In the genomic region with DNA sequence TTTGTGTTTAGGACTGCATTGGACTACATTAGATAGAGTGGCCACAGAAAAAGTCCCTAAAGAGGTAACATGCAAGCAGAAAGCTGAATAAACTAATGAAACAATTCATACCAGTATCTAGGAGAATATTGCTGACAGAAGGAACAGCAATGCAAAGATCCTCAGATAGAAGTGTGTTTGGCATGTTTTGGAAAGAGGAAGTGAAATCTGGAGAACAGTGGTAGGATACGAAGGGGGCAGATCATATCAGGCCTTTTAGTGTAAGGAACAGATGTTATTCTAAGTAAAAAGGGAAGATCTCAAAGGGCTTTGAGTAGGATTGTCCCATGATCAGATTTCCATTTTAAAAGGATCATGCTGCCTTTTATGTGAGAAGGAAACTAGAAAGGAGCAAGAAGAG, we compare ENCODE assay signal across 25 cellular contexts.
DNase-seq lines count a peak whose midpoint lies in the region; ATAC-seq, FAIRE-seq and TF ChIP-seq lines count a peak whose summit lies in the region.
"Had no signal": no experiment of that assay in that cellular context is flagged by ENCODE, and none has a peak within 500 bp of the region (broad histone marks: within the 10 kb centered on the region; RNA-seq: fewer than 3 reads in every experiment).

No MANE protein-coding gene starts in this region.

- no TSS peak for BruUV-seq in K562 (replicated peaks; lab: Mats Ljungman, UMichigan)

- no peaks in the 10 kb centered on the region for H3K36me3 Mint-ChIP-seq in mesothelial cell of epicardium
- H3K36me3 Mint-ChIP-seq: activated naive CD4-positive, alpha-beta T cell treated with anti-CD3 and anti-CD28 coated beads, Interleukin-2, amount 10 ng/mL, durations not matched to agents 7 days and 5 days; IgD-negative memory B cell; naive thymus-derived CD8-positive, alpha-beta T cell; WTC11 had no signal

- no peak for TF ChIP-seq POLR2A in NB4 (IDR thresholded peaks at IDR 0.05; ENCODE audit: extremely low read depth, insufficient read length)
- no peak for TF ChIP-seq POLR2A in K562 (conservative IDR thresholded peaks at IDR 0.05)

- no peaks in the 10 kb centered on the region for H3K79me2 ChIP-seq in K562 (ENCODE audit: control insufficient read depth, insufficient read depth, low read length)

- 8% methylated on average over 1 of the region's 1 CpG for WGBS in K562 (ENCODE audit: insufficient coverage, low coverage, missing lambda C conversion rate)

- in situ Hi-C loops in K562 (cut with MboI): no loop called here

- H3K9me3 Mint-ChIP-seq in mesothelial cell of epicardium: peaks cover 3% of the 10 kb centered on the region
- H3K9me3 Mint-ChIP-seq: activated naive CD4-positive, alpha-beta T cell treated with anti-CD3 and anti-CD28 coated beads, Interleukin-2, amount 10 ng/mL, durations not matched to agents 7 days and 5 days; IgD-negative memory B cell; T-helper 2 cell treated with Interferon-gamma antibody and Interleukin-4, amounts not matched to agents 5 μg/mL and 100 μg/mL, for 36 hours; WTC11 had no signal

- H3K4me1 ChIP-seq in K562 (replicated peaks in 1 of 2; ENCODE audit: control insufficient read depth in 2 of 2, insufficient read depth in 2 of 2, low read length in 2 of 2): no peaks in the 10 kb centered on the region
- H3K4me1 ChIP-seq: suprapubic skin had no signal

- H3K36me3 ChIP-seq in K562 (ENCODE audit: control insufficient read depth, insufficient read depth, low read length): no peaks in the 10 kb centered on the region
- H3K36me3 ChIP-seq: suprapubic skin had no signal

- no peak for TF ChIP-seq CTCF in NB4 (IDR thresholded peaks at IDR 0.05; ENCODE audit: low read depth, low read length)
- TF ChIP-seq CTCF in K562 (IDR thresholded peaks at IDR 0.05 in 2 of 3, conservative IDR thresholded peaks at IDR 0.05 in 1 of 3; ENCODE audit: insufficient read depth in 2 of 3, low read depth in 1 of 3, low read length in 3 of 3): no peak
- no peak for TF ChIP-seq CTCF in mesothelial cell of epicardium (IDR thresholded peaks at IDR 0.05; ENCODE audit: unreplicated experiment)

- no peak for DNase-seq in GM18507 (ENCODE audit: extremely low spot score, insufficient read length, low read depth)
- DNase-seq in NB4 (ENCODE audit: low read depth): peak; percentile 29
- DNase-seq in K562 (ENCODE audit: extremely low read depth in 1 of 4, low spot score in 3 of 4): no peak
- no peak for DNase-seq in activated CD4-positive, CD25-positive, alpha-beta regulatory T cell treated with anti-CD3 and anti-CD28 coated beads, Interleukin-2, amount 50 U/mL, for 72 hours
- no peak for DNase-seq in mesothelial cell of epicardium (ENCODE audit: low spot score in 2 of 2, unreplicated experiment in 2 of 2)
- no peak for DNase-seq in AG20443 (ENCODE audit: low spot score)
- DNase-seq: activated CD4-positive, alpha-beta T cell treated with anti-CD3 and anti-CD28 coated beads, Interleukin-2, amount 50 U/mL, for 4 hours; activated naive CD4-positive, alpha-beta T cell treated with anti-CD3 and anti-CD28 coated beads, Interleukin-2, amount 10 ng/mL, durations not matched to agents 7 days and 5 days; amygdala; effector CD4-positive, alpha-beta T cell; erythroblast; islet precursor cell; naive thymus-derived CD8-positive, alpha-beta T cell; NCI-H146; nucleus accumbens; stimulated activated CD4-positive, alpha-beta T cell treated with anti-CD3 and anti-CD28 coated beads, Interleukin-15, amount 100 ng/mL, for 24 hours; stimulated activated naive CD4-positive, alpha-beta T cell had no signal

- H3K27me3 Mint-ChIP-seq in mesothelial cell of epicardium (ENCODE audit: low read depth): no peaks in the 10 kb centered on the region
- H3K27me3 Mint-ChIP-seq: activated naive CD4-positive, alpha-beta T cell treated with anti-CD3 and anti-CD28 coated beads, Interleukin-2, amount 10 ng/mL, durations not matched to agents 7 days and 5 days; IgD-negative memory B cell had no signal

- no peaks in the 10 kb centered on the region for H3K27me3 ChIP-seq in K562 (ENCODE audit: control insufficient read depth in 2 of 2, insufficient read depth in 2 of 2, low read length in 2 of 2)
- H3K27me3 ChIP-seq: suprapubic skin had no signal

- H3K9me1 ChIP-seq in K562 (ENCODE audit: control insufficient read depth, insufficient read depth, low read length): no peaks in the 10 kb centered on the region

- FAIRE-seq in GM18507 (lab: Jason Lieb, UNC): peak; percentile 24
- no peak for FAIRE-seq in K562 (lab: Jason Lieb, UNC)

- no peaks in the 10 kb centered on the region for H4K20me1 ChIP-seq in K562 (replicated peaks; ENCODE audit: control insufficient read depth, insufficient read depth, low read length)

- no peak overlapping the region for H3K4me2 ChIP-seq in K562 (ENCODE audit: insufficient read depth, low read length)

- no peak overlapping the region for H3K9ac ChIP-seq in K562 (ENCODE audit: insufficient read depth in 1 of 2, low read depth in 2 of 2, low read length in 2 of 2)

- H3K27ac Mint-ChIP-seq in mesothelial cell of epicardium: no peak overlapping the region
- H3K27ac Mint-ChIP-seq: activated naive CD4-positive, alpha-beta T cell treated with anti-CD3 and anti-CD28 coated beads, Interleukin-2, amount 10 ng/mL, durations not matched to agents 7 days and 5 days; naive thymus-derived CD8-positive, alpha-beta T cell; T-helper 2 cell treated with Interferon-gamma antibody and Interleukin-4, amounts not matched to agents 5 μg/mL and 100 μg/mL, for 36 hours; WTC11 had no signal

- no peak overlapping the region for H3K27ac ChIP-seq in K562 (ENCODE audit: extremely low read depth, low read depth, low read length)
- H3K27ac ChIP-seq: C4-2B, RWPE1, suprapubic skin had no signal

- ATAC-seq in HG02885 (IDR thresholded peaks at IDR 0.05; ENCODE audit: poor library complexity, unreplicated experiment) (peak; percentile 50), K562 (no peak)
- ATAC-seq: naive thymus-derived CD8-positive, alpha-beta T cell; SK-N-SH treated with all-trans-retinoic acid at 6 μM for 48 hours; WTC11 had no signal

- H3K4me3 Mint-ChIP-seq in mesothelial cell of epicardium: no peak overlapping the region
- H3K4me3 Mint-ChIP-seq: activated naive CD4-positive, alpha-beta T cell treated with anti-CD3 and anti-CD28 coated beads, Interleukin-2, amount 10 ng/mL, durations not matched to agents 7 days and 5 days; naive thymus-derived CD8-positive, alpha-beta T cell; T-helper 2 cell treated with Interferon-gamma antibody and Interleukin-4, amounts not matched to agents 5 μg/mL and 100 μg/mL, for 36 hours; WTC11 had no signal

- no peak for TF ChIP-seq RAD21 in K562 (CRISPR knock-in tag; conservative IDR thresholded peaks at IDR 0.05 in 1 of 2, IDR thresholded peaks at IDR 0.05 in 1 of 2)

- TF ChIP-seq EP300 in K562 (IDR thresholded peaks at IDR 0.05; ENCODE audit: low read length): no peak

- no peak overlapping the region for H3K4me3 ChIP-seq in NB4 (ENCODE audit: low read depth, low read length)
- no peak overlapping the region for H3K4me3 ChIP-seq in K562
- H3K4me3 ChIP-seq: suprapubic skin had no signal

- POLR2A ChIA-PET in K562 (lab: Yijun Ruan, JAX): no interaction called here

- H2AFZ ChIP-seq in K562 (ENCODE audit: low read depth, low read length): no peak overlapping the region

- intact Hi-C loops in K562 (cut with micrococcal nuclease): no loop called here

- CTCF ChIA-PET in K562 (lab: Yijun Ruan, JAX; ENCODE audit: low intra/inter-chr PET ratio): no interaction called here

- H3K4me1 Mint-ChIP-seq in mesothelial cell of epicardium: no peaks in the 10 kb centered on the region
- H3K4me1 Mint-ChIP-seq: activated naive CD4-positive, alpha-beta T cell treated with anti-CD3 and anti-CD28 coated beads, Interleukin-2, amount 10 ng/mL, durations not matched to agents 7 days and 5 days; IgD-negative memory B cell; naive thymus-derived CD8-positive, alpha-beta T cell had no signal

- H3K9me3 ChIP-seq in K562 (replicated peaks; ENCODE audit: control insufficient read depth, insufficient read depth, low read depth, low read length): no peaks in the 10 kb centered on the region
- H3K9me3 ChIP-seq: suprapubic skin had no signal

TF ChIP-seq in K562, 482 proteins besides CTCF, POLR2A, EP300 and RAD21:
- TF ChIP-seq BRCA1 (IDR thresholded peaks at IDR 0.05): no peak
- no peak for TF ChIP-seq BRCA1 (CRISPR knock-in tag; IDR thresholded peaks at IDR 0.05)
- TF ChIP-seq, protein P1, sequence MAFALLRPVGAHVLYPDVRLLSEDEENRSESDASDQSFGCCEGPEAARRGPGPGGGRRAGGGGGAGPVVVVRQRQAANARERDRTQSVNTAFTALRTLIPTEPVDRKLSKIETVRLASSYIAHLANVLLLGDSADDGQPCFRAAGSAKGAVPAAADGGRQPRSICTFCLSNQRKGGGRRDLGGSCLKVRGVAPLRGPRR (CRISPR knock-in tag; IDR thresholded peaks at IDR 0.05): no peak
- TF ChIP-seq SPI1 (IDR thresholded peaks at IDR 0.05; ENCODE audit: borderline replicate concordance, low read depth, low read length): peak; percentile 54; the same call in 1 of the 2 replicates
